Comparison of ENCODE assay signal across 1 cellular context in the genomic region with DNA sequence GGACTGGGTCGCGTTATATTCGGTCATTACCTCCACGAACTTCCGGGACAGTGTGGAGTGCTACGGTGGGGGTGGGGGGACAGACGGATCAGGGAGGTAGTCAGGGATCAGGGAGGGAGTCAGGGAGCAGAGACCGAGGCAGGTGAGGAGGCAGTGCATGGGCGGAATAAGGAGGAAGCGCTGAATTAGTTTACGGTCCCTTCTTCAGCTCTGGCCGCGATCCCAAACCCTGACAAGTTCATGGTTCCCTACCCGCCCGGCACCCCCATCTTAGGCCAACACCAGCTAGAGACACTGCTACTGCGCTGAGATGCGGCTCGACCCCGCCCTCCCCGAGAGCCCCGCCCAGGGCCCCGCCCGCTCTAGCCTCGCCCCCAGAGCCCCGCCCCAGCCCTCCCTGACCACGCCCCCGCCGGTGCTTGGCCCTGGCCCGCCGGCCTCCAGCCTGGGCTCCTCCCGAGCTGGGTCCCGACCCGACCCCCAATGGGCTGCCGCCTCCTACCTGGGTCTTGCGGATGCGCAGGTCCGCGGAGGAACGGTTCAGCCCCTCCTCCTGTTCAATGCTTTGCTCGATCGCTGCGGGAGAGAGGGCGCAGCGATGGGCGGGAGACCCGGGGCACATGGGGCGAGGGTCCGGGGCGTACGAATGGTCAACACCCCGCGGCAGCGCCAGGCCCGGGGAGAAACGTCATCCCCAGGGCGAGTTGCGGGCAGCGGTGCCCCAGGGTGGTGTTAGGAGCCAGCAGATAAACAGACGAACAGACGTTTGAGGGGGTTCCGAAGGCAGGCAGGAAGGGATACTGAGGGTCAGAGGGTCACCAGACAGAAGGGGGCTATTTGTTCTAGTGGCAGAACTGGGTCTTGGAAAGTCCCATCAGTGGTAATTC.
A peak's percentile ranks its signal among the peaks of the same experiment; 100 is the strongest.
TF ChIP-seq lines count a peak whose summit lies in the region.

No MANE protein-coding gene starts in this region.

TF ChIP-seq in HepG2, 621 proteins besides CTCF, POLR2A, EP300 and RAD21 (continued from another document and continues in another):
- TF ChIP-seq, protein P1, sequence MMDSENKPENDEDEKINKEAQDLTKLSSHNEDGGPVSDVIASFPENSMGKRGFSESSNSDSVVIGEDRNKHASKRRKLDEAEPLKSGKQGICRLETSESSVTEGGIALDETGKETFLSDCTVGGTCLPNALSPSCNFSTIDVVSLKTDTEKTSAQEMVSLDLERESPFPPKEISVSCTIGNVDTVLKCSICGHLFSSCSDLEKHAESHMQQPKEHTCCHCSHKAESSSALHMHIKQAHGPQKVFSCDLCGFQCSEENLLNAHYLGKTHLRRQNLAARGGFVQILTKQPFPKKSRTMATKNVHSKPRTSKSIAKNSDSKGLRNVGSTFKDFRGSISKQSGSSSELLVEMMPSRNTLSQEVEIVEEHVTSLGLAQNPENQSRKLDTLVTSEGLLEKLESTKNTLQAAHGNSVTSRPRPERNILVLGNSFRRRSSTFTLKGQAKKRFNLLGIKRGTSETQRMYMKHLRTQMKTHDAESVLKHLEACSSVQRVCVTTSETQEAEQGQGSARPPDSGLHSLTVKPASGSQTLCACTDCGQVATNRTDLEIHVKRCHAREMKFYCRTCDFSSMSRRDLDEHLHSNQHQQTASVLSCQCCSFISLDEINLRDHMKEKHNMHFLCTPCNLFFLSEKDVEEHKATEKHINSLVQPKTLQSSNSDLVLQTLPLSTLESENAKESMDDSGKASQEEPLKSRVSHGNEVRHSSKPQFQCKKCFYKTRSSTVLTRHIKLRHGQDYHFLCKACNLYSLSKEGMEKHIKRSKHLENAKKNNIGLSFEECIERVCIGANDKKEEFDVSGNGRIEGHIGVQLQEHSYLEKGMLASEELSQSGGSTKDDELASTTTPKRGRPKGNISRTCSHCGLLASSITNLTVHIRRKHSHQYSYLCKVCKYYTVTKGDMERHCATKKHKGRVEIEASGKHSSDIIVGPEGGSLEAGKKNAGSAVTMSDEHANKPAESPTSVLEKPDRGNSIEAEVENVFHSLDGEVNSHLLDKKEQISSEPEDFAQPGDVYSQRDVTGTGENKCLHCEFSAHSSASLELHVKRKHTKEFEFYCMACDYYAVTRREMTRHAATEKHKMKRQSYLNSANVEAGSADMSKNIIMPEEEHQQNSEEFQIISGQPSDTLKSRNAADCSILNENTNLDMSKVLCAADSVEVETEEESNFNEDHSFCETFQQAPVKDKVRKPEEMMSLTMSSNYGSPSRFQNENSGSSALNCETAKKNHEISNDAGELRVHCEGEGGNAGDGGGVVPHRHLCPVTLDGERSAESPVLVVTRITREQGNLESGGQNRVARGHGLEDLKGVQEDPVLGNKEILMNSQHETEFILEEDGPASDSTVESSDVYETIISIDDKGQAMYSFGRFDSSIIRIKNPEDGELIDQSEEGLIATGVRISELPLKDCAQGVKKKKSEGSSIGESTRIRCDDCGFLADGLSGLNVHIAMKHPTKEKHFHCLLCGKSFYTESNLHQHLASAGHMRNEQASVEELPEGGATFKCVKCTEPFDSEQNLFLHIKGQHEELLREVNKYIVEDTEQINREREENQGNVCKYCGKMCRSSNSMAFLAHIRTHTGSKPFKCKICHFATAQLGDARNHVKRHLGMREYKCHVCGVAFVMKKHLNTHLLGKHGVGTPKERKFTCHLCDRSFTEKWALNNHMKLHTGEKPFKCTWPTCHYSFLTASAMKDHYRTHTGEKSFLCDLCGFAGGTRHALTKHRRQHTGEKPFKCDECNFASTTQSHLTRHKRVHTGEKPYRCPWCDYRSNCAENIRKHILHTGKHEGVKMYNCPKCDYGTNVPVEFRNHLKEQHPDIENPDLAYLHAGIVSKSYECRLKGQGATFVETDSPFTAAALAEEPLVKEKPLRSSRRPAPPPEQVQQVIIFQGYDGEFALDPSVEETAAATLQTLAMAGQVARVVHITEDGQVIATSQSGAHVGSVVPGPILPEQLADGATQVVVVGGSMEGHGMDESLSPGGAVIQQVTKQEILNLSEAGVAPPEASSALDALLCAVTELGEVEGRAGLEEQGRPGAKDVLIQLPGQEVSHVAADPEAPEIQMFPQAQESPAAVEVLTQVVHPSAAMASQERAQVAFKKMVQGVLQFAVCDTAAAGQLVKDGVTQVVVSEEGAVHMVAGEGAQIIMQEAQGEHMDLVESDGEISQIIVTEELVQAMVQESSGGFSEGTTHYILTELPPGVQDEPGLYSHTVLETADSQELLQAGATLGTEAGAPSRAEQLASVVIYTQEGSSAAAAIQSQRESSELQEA (CRISPR knock-in tag; IDR thresholded peaks at IDR 0.05; ENCODE audit: not compliant biosample characterization): no peak
- TF ChIP-seq ZNF775 (CRISPR knock-in tag; IDR thresholded peaks at IDR 0.05; ENCODE audit: borderline replicate concordance): no peak
- no peak; the same call in 1 of the 2 replicates for TF ChIP-seq ZNF790 (CRISPR knock-in tag; IDR thresholded peaks at IDR 0.05; ENCODE audit: borderline replicate concordance)
- TF ChIP-seq SRF (IDR thresholded peaks at IDR 0.05; ENCODE audit: low read depth, low read length): 0 out of 2 replicates have a peak, but pooled peaks have one; percentile 17
- no peak for TF ChIP-seq KDM6A (CRISPR knock-in tag; IDR thresholded peaks at IDR 0.05; ENCODE audit: low read depth)
- TF ChIP-seq ZFP62 (CRISPR knock-in tag; IDR thresholded peaks at IDR 0.05): no peak
- peak; percentile 62; the same call in 1 of the 2 replicates for TF ChIP-seq ZNF709 (CRISPR knock-in tag; IDR thresholded peaks at IDR 0.05)
- no peak; the same call in 1 of the 2 replicates for TF ChIP-seq ZNF546 (CRISPR knock-in tag; conservative IDR thresholded peaks at IDR 0.05)
- TF ChIP-seq, protein P2, sequence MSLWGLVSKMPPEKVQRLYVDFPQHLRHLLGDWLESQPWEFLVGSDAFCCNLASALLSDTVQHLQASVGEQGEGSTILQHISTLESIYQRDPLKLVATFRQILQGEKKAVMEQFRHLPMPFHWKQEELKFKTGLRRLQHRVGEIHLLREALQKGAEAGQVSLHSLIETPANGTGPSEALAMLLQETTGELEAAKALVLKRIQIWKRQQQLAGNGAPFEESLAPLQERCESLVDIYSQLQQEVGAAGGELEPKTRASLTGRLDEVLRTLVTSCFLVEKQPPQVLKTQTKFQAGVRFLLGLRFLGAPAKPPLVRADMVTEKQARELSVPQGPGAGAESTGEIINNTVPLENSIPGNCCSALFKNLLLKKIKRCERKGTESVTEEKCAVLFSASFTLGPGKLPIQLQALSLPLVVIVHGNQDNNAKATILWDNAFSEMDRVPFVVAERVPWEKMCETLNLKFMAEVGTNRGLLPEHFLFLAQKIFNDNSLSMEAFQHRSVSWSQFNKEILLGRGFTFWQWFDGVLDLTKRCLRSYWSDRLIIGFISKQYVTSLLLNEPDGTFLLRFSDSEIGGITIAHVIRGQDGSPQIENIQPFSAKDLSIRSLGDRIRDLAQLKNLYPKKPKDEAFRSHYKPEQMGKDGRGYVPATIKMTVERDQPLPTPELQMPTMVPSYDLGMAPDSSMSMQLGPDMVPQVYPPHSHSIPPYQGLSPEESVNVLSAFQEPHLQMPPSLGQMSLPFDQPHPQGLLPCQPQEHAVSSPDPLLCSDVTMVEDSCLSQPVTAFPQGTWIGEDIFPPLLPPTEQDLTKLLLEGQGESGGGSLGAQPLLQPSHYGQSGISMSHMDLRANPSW (CRISPR knock-in tag; IDR thresholded peaks at IDR 0.05; ENCODE audit: borderline replicate concordance): no peak; the same call in 1 of the 2 replicates
- TF ChIP-seq ZNF3 (CRISPR knock-in tag; IDR thresholded peaks at IDR 0.05): no peak
- TF ChIP-seq, protein P3, sequence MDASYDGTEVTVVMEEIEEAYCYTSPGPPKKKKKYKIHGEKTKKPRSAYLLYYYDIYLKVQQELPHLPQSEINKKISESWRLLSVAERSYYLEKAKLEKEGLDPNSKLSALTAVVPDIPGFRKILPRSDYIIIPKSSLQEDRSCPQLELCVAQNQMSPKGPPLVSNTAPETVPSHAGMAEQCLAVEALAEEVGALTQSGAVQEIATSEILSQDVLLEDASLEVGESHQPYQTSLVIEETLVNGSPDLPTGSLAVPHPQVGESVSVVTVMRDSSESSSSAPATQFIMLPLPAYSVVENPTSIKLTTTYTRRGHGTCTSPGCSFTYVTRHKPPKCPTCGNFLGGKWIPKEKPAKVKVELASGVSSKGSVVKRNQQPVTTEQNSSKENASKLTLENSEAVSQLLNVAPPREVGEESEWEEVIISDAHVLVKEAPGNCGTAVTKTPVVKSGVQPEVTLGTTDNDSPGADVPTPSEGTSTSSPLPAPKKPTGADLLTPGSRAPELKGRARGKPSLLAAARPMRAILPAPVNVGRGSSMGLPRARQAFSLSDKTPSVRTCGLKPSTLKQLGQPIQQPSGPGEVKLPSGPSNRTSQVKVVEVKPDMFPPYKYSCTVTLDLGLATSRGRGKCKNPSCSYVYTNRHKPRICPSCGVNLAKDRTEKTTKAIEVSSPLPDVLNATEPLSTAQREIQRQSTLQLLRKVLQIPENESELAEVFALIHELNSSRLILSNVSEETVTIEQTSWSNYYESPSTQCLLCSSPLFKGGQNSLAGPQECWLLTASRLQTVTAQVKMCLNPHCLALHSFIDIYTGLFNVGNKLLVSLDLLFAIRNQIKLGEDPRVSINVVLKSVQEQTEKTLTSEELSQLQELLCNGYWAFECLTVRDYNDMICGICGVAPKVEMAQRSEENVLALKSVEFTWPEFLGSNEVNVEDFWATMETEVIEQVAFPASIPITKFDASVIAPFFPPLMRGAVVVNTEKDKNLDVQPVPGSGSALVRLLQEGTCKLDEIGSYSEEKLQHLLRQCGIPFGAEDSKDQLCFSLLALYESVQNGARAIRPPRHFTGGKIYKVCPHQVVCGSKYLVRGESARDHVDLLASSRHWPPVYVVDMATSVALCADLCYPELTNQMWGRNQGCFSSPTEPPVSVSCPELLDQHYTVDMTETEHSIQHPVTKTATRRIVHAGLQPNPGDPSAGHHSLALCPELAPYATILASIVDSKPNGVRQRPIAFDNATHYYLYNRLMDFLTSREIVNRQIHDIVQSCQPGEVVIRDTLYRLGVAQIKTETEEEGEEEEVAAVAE (CRISPR knock-in tag; IDR thresholded peaks at IDR 0.05; ENCODE audit: borderline replicate concordance): 0 out of 2 replicates have a peak, but pooled peaks have one; percentile 81
- TF ChIP-seq, protein P4, sequence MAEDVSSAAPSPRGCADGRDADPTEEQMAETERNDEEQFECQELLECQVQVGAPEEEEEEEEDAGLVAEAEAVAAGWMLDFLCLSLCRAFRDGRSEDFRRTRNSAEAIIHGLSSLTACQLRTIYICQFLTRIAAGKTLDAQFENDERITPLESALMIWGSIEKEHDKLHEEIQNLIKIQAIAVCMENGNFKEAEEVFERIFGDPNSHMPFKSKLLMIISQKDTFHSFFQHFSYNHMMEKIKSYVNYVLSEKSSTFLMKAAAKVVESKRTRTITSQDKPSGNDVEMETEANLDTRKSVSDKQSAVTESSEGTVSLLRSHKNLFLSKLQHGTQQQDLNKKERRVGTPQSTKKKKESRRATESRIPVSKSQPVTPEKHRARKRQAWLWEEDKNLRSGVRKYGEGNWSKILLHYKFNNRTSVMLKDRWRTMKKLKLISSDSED (CRISPR knock-in tag; IDR thresholded peaks at IDR 0.05): no peak
- TF ChIP-seq ZNF703 (CRISPR knock-in tag; IDR thresholded peaks at IDR 0.05; ENCODE audit: borderline replicate concordance): no peak
- peak; percentile 6 for TF ChIP-seq SKI (IDR thresholded peaks at IDR 0.05; ENCODE audit: partially characterized antibody)
- no peak for TF ChIP-seq ZKSCAN5 (CRISPR knock-in tag; IDR thresholded peaks at IDR 0.05)
- TF ChIP-seq, protein P5, sequence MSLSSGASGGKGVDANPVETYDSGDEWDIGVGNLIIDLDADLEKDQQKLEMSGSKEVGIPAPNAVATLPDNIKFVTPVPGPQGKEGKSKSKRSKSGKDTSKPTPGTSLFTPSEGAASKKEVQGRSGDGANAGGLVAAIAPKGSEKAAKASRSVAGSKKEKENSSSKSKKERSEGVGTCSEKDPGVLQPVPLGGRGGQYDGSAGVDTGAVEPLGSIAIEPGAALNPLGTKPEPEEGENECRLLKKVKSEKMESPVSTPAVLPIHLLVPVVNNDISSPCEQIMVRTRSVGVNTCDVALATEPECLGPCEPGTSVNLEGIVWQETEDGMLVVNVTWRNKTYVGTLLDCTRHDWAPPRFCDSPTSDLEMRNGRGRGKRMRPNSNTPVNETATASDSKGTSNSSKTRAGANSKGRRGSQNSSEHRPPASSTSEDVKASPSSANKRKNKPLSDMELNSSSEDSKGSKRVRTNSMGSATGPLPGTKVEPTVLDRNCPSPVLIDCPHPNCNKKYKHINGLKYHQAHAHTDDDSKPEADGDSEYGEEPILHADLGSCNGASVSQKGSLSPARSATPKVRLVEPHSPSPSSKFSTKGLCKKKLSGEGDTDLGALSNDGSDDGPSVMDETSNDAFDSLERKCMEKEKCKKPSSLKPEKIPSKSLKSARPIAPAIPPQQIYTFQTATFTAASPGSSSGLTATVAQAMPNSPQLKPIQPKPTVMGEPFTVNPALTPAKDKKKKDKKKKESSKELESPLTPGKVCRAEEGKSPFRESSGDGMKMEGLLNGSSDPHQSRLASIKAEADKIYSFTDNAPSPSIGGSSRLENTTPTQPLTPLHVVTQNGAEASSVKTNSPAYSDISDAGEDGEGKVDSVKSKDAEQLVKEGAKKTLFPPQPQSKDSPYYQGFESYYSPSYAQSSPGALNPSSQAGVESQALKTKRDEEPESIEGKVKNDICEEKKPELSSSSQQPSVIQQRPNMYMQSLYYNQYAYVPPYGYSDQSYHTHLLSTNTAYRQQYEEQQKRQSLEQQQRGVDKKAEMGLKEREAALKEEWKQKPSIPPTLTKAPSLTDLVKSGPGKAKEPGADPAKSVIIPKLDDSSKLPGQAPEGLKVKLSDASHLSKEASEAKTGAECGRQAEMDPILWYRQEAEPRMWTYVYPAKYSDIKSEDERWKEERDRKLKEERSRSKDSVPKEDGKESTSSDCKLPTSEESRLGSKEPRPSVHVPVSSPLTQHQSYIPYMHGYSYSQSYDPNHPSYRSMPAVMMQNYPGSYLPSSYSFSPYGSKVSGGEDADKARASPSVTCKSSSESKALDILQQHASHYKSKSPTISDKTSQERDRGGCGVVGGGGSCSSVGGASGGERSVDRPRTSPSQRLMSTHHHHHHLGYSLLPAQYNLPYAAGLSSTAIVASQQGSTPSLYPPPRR (CRISPR knock-in tag; IDR thresholded peaks at IDR 0.05; ENCODE audit: borderline replicate concordance): peak; percentile 30; the same call in 1 of the 2 replicates
- no peak for TF ChIP-seq NFRKB (IDR thresholded peaks at IDR 0.05)
- no peak for TF ChIP-seq MAFK (conservative IDR thresholded peaks at IDR 0.05 in 1 of 2, IDR thresholded peaks at IDR 0.05 in 1 of 2; ENCODE audit: low read length in 2 of 2)
- no peak for TF ChIP-seq SP1 (IDR thresholded peaks at IDR 0.05)
- peak; percentile 71 for TF ChIP-seq SP1 (CRISPR knock-in tag; IDR thresholded peaks at IDR 0.05)
- TF ChIP-seq TBX3 (IDR thresholded peaks at IDR 0.05; ENCODE audit: borderline replicate concordance): no peak
- TF ChIP-seq, protein P6, sequence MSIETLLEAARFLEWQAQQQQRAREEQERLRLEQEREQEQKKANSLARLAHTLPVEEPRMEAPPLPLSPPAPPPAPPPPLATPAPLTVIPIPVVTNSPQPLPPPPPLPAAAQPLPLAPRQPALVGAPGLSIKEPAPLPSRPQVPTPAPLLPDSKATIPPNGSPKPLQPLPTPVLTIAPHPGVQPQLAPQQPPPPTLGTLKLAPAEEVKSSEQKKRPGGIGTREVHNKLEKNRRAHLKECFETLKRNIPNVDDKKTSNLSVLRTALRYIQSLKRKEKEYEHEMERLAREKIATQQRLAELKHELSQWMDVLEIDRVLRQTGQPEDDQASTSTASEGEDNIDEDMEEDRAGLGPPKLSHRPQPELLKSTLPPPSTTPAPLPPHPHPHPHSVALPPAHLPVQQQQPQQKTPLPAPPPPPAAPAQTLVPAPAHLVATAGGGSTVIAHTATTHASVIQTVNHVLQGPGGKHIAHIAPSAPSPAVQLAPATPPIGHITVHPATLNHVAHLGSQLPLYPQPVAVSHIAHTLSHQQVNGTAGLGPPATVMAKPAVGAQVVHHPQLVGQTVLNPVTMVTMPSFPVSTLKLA (IDR thresholded peaks at IDR 0.05): no peak
- TF ChIP-seq ZNF326 (CRISPR knock-in tag; IDR thresholded peaks at IDR 0.05; ENCODE audit: borderline replicate concordance): peak; percentile 87; the same call in 1 of the 2 replicates
